Comparison of ENCODE assay signal across 11 cellular contexts in genomic region chr7:146864644-146865043, GRCh38.
"Had no signal": no experiment of that assay in that cellular context is flagged by ENCODE, and none has a peak within 500 bp of the region (broad histone marks: within the 10 kb centered on the region; RNA-seq: fewer than 3 reads in every experiment).

No MANE protein-coding gene starts in this region.

- DNase-seq: activated CD4-positive, alpha-beta memory T cell treated with anti-CD3 and anti-CD28 coated beads, Interleukin-2, amount 10 ng/mL, durations not matched to agents 7 days and 5 days; activated CD4-positive, alpha-beta T cell treated with anti-CD3 and anti-CD28 coated beads for 4 hours; activated effector memory CD4-positive, alpha-beta T cell treated with Interleukin-2 at 50 U/mL for 16 hours; activated T-cell treated with anti-CD3 and anti-CD28 coated beads, Interleukin-2, amount 50 U/mL, for 4 hours; heart right ventricle; kidney; left lung; mucosa of descending colon; naive thymus-derived CD4-positive, alpha-beta T cell; pancreas; stimulated activated naive CD8-positive, alpha-beta T cell treated with anti-CD3 and anti-CD28 coated beads, Interleukin-15, amount 100 ng/mL, for 72 hours had no signal
